Comparison of ENCODE assay signal across 9 cellular contexts in the genomic region with DNA sequence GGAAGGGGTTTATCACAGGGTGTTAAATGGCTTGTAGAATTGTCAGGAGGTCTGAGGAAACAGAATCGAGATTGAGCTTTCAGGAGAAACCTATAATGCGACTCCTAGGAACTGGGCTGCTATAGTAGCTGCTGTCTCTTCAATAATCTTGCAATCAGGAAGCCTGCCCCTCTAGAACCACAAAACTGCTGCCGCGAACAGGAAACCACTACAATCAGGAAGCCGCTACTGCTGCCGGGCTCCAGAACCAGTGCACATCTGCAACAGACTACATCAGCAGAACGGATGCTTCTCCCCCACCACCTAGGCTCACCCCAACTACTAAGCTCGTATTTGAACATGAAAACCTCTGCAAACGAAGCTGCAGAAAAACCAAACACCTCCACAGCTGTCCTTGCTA. TPM values are rescaled to one million over a fixed set of nuclear protein-coding genes. Genes with fewer than 3 reads are reported as not detected.
DNase-seq lines count a peak whose midpoint lies in the region; ATAC-seq, FAIRE-seq and TF ChIP-seq lines count a peak whose summit lies in the region.
"Had no signal": no experiment of that assay in that cellular context is flagged by ENCODE, and none has a peak within 500 bp of the region (broad histone marks: within the 10 kb centered on the region; RNA-seq: fewer than 3 reads in every experiment).

No MANE protein-coding gene starts in this region.

- H3K27me3 ChIP-seq in left lung: no peaks in the 10 kb centered on the region
- no peaks in the 10 kb centered on the region for H3K27me3 ChIP-seq in thymus (ENCODE audit: control insufficient read depth, insufficient read depth)

- TF ChIP-seq CTCF in left lung (IDR thresholded peaks at IDR 0.05): no peak

- DNase-seq in GM19239 (ENCODE audit: insufficient read length, low spot score): peak; percentile 15
- DNase-seq in KG1 (lab: John Stamatoyannopoulos, UW): peak; percentile 61
- peak; percentile 48 to 55 for DNase-seq in activated CD8-positive, alpha-beta memory T cell treated with anti-CD3 and anti-CD28 coated beads for 1 hour (ENCODE audit: extremely low read depth in 1 of 2, low read depth in 1 of 2)
- DNase-seq in left lung: peak; percentile 65 to 82
- DNase-seq in A172 (ENCODE audit: low spot score): no peak
- no peak for DNase-seq in cortex of kidney (lab: John Stamatoyannopoulos, UW)
- DNase-seq in foreskin melanocyte: no peak

- H3K9me3 ChIP-seq in left lung: no peaks in the 10 kb centered on the region
- H3K9me3 ChIP-seq in thymus (ENCODE audit: control insufficient read depth): no peaks in the 10 kb centered on the region

- no peaks in the 10 kb centered on the region for H3K36me3 ChIP-seq in left lung
- H3K36me3 ChIP-seq in thymus (ENCODE audit: control insufficient read depth, insufficient read depth): peaks cover 21% of the 10 kb centered on the region

- H3K27ac ChIP-seq in left lung (peak overlapping the region in 1 of 2 donors; percentile 51), thymus (ENCODE audit: low read depth) (peak overlapping the region; percentile 11)

- FAIRE-seq in GM19239 (lab: Jason Lieb, UNC): peak; percentile 76

- H3K4me3 ChIP-seq in left lung (no peak overlapping the region), thymus (ENCODE audit: low read length) (peak overlapping the region; percentile 21)

- intact Hi-C loops in left lung (cut with DNase I): no loop called here

- H3K4me1 ChIP-seq in left lung (peaks cover 17 to 68% of the 10 kb centered on the region in 2 donors), thymus (ENCODE audit: control insufficient read depth, insufficient read depth, low read length) (peaks cover 41% of the 10 kb centered on the region)

- peak; percentile 29 for ATAC-seq in left lung

- 2% methylated on average over 9 of the region's 9 CpGs for WGBS in thymus

RNA-seq across cellular contexts. Expression of a gene that starts 31.6 kb away (rescaled TPM):
- 1 to 10 TPM; 2.1 to 4.8 TPM for total RNA-seq in left lung
- 82.1 TPM for polyA plus RNA-seq in thymus
- not detected in 2 replicates for total RNA-seq in A172 (2014; rRNA removed; shearing (Covaris generic))
- total RNA-seq: dermis microvascular lymphatic vessel endothelial cell had no signal

Comparison
In these comparisons a context has a peak if more than half of its experiments do, and no peak if none do; other contexts are left out.
1. DNase-seq: peak in GM19239 (single experiment), KG1 (single experiment), activated CD8-positive, alpha-beta memory T cell treated with anti-CD3 and anti-CD28 coated beads for 1 hour (2 of 2) and left lung (2 of 2); none in A172 (single experiment), cortex of kidney (single experiment) and foreskin melanocyte (single experiment).